11 cellular contexts compared by ENCODE assay signal in genomic region chr3:171256445-171257250, GRCh38.
DNase-seq lines count a peak whose midpoint lies in the region; ATAC-seq and TF ChIP-seq lines count a peak whose summit lies in the region.
"Had no signal": no experiment of that assay in that cellular context is flagged by ENCODE, and none has a peak within 500 bp of the region (broad histone marks: within the 10 kb centered on the region; RNA-seq: fewer than 3 reads in every experiment).

No MANE protein-coding gene starts in this region.

- no peaks in the 10 kb centered on the region for H3K79me2 ChIP-seq in OCI-LY7 (ENCODE audit: insufficient read depth, low read depth, low read length)

- H3K9me3 ChIP-seq in CD4-positive, alpha-beta memory T cell (ENCODE audit: control insufficient read depth in 1 of 2, low read length in 2 of 2) = no peaks in the 10 kb centered on the region
- H3K9me3 ChIP-seq in OCI-LY7 (ENCODE audit: low read length) = no peaks in the 10 kb centered on the region; the same call in 1 of the 2 replicates

- TF ChIP-seq CTCF in OCI-LY7 (conservative IDR thresholded peaks at IDR 0.05; ENCODE audit: low read length) = no peak

- ATAC-seq in GM19035 (IDR thresholded peaks at IDR 0.05; ENCODE audit: unreplicated experiment) (peak; percentile 18), GM21381 (IDR thresholded peaks at IDR 0.05; ENCODE audit: unreplicated experiment) (no peak)
- no peak for ATAC-seq in effector memory CD8-positive, alpha-beta T cell (replicated peaks)

- CTCF ChIA-PET in CD4-positive, alpha-beta memory T cell (lab: Charles Lee; ENCODE audit: partially characterized antibody) = interaction anchor here (1.0 to 3.9 kb wide), 6 partner anchors 7 to 73 kb away, joined by 3 to 17 read pairs (median 4); no protein-coding TSS in a partner anchor
- CTCF ChIA-PET in OCI-LY7 (lab: Charles Lee; ENCODE audit: unreplicated experiment) = interaction anchor here (1.3 kb wide), 1 partner anchor 9 kb away, joined by 3 read pairs; no protein-coding TSS in a partner anchor

- H3K36me3 ChIP-seq in CD4-positive, alpha-beta memory T cell (ENCODE audit: insufficient read depth, low read length) = no peaks in the 10 kb centered on the region
- no peaks in the 10 kb centered on the region for H3K36me3 ChIP-seq in OCI-LY7 (ENCODE audit: insufficient read depth, low read length)

- peak overlapping the region; percentile 75 for H2AFZ ChIP-seq in OCI-LY7 (ENCODE audit: low read length)

- H3K9me3 Mint-ChIP-seq in CD4-positive, alpha-beta memory T cell = peaks cover 0 to 7% (median 0%) of the 10 kb centered on the region in 8 donors
- no peaks in the 10 kb centered on the region for H3K9me3 Mint-ChIP-seq in effector memory CD8-positive, alpha-beta T cell

- intact Hi-C loops in CD4-positive, alpha-beta memory T cell (cut with micrococcal nuclease) = loop anchor here (2.0 to 5.0 kb wide), 2 partner anchors 18 to 206 kb away; partner anchors contain the start of gene TNIK
- intact Hi-C loops in OCI-LY7 (cut with micrococcal nuclease; ENCODE audit: unreplicated experiment) = no loop called here

- H3K27me3 ChIP-seq in CD4-positive, alpha-beta memory T cell (ENCODE audit: insufficient read depth, low read length) = no peaks in the 10 kb centered on the region

- peak overlapping the region in 6 of 7 donors; percentile 90 to 97 (median 96) for H3K27ac Mint-ChIP-seq in CD4-positive, alpha-beta memory T cell
- H3K27ac Mint-ChIP-seq in effector memory CD8-positive, alpha-beta T cell = peak overlapping the region; percentile 93 to 98

- H3K4me3 Mint-ChIP-seq in CD4-positive, alpha-beta memory T cell = peak overlapping the region; percentile 26 to 87 (median 57)
- H3K4me3 Mint-ChIP-seq in effector memory CD8-positive, alpha-beta T cell = peak overlapping the region in 1 of 2 donors; percentile 68

- no peak for DNase-seq in CD4-positive, alpha-beta memory T cell
- DNase-seq in OCI-LY7 (ENCODE audit: low spot score) = no peak
- DNase-seq in effector memory CD8-positive, alpha-beta T cell = no peak
- DNase-seq in COLO668 (lab: John Stamatoyannopoulos, UW; ENCODE audit: unreplicated experiment) = no peak
- no peak for DNase-seq in HPDE6-E6E7 (ENCODE audit: extremely low spot score)
- DNase-seq in medulla oblongata (ENCODE audit: extremely low spot score) = no peak
- DNase-seq: activated gamma-delta T cell, NCI-H446 treated with DMSO at 0.1 percent for 48 hours had no signal

- POLR2A ChIA-PET in CD4-positive, alpha-beta memory T cell (lab: Charles Lee; ENCODE audit: partially characterized antibody) = interaction anchor here (1.8 to 7.0 kb wide), 5 partner anchors 10 to 32 kb away, joined by 4 to 59 read pairs (median 7); no protein-coding TSS in a partner anchor
- POLR2A ChIA-PET in OCI-LY7 (lab: Charles Lee) = interaction anchor here (0.6 to 1.7 kb wide), 10 partner anchors 11 to 388 kb away, joined by 3 to 6 read pairs (median 3); no protein-coding TSS in a partner anchor

- no peaks in the 10 kb centered on the region for H3K9me2 ChIP-seq in OCI-LY7 (ENCODE audit: insufficient read depth, low read length)

- peaks cover 99% of the 10 kb centered on the region for H3K4me1 ChIP-seq in CD4-positive, alpha-beta memory T cell (ENCODE audit: insufficient read depth, low read length)
- H3K4me1 ChIP-seq in OCI-LY7 (ENCODE audit: insufficient read depth, low read length, poor library complexity, severe bottlenecking) = peaks cover 48% of the 10 kb centered on the region

- H3K4me1 Mint-ChIP-seq in CD4-positive, alpha-beta memory T cell = peaks cover 81 to 97% (median 90%) of the 10 kb centered on the region in 4 donors
- peaks cover 72 to 83% of the 10 kb centered on the region in 2 donors for H3K4me1 Mint-ChIP-seq in effector memory CD8-positive, alpha-beta T cell (ENCODE audit: low read depth in 2 of 2)

- no peaks in the 10 kb centered on the region for H4K20me1 ChIP-seq in OCI-LY7 (ENCODE audit: insufficient read depth, low read length)

- H3K4me3 ChIP-seq in CD4-positive, alpha-beta memory T cell (ENCODE audit: low read length in 2 of 2) = peak overlapping the region in 1 of 2 donors; percentile 16
- peak overlapping the region; percentile 26 for H3K4me3 ChIP-seq in OCI-LY7 (ENCODE audit: low read depth, low read length, poor library complexity, severe bottlenecking)

- H3K36me3 Mint-ChIP-seq in CD4-positive, alpha-beta memory T cell = peaks cover 5 to 8% of the 10 kb centered on the region in 2 donors
- no peaks in the 10 kb centered on the region for H3K36me3 Mint-ChIP-seq in effector memory CD8-positive, alpha-beta T cell (ENCODE audit: insufficient read depth)

- H3K27ac ChIP-seq in CD4-positive, alpha-beta memory T cell (ENCODE audit: low read depth, low read length) = peak overlapping the region; percentile 68
- H3K27ac ChIP-seq in OCI-LY7 (ENCODE audit: low read depth, low read length, poor library complexity, severe bottlenecking) = peak overlapping the region; percentile 91
- H3K27ac ChIP-seq: epithelial cell of prostate had no signal

- no TSS peak for BruUV-seq in OCI-LY7 (replicated peaks; lab: Mats Ljungman, UMichigan)

- peak overlapping the region; percentile 70 for H3K4me2 ChIP-seq in OCI-LY7 (ENCODE audit: low read length)

- no peaks in the 10 kb centered on the region for H3K27me3 Mint-ChIP-seq in CD4-positive, alpha-beta memory T cell
- H3K27me3 Mint-ChIP-seq in effector memory CD8-positive, alpha-beta T cell = no peaks in the 10 kb centered on the region
